In the genomic region with DNA sequence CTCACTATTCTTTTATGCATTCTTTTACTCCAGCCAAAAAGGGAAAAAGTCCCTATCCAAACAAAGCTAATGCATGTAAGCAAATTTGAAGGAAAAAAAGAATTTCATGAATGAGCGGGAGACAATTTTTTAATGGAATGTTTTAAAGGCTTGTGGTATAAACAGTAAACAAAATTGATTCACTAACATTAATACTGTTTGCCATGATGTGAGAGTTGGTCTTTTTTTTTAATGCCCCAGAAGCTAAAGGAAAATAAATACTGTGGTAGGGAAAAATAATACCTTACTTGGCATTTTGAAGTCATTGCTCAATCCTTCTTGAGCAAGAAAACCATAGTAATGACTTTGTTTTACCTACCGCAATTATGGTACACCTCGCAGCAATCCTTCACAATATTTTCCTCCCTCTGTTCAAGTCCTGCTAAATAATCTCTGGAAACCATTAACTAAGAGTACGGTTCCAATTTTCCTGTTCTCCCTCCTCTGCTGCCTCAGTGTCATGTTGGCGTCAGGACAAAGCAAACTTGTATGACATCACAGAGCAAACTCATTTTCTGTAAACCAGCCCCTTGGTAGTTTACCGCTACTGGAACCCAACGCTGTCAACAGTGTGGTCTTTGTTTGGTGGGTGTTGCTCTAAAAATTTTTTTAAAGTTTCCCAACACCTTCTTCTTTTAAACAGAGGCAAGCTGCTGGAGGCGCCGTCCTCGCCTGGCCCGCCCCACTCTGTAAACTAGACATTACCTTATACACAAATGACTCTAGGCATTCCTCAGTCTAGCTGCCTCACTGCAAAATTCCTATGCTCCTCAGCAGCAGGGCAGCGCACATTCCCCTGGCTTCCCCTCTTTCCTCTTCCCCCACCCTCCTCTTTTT, we compare ENCODE assay signal across 8 cellular contexts.
DNase-seq lines count a peak whose midpoint lies in the region; FAIRE-seq and TF ChIP-seq lines count a peak whose summit lies in the region.

No MANE protein-coding gene starts in this region.

- no peaks in the 10 kb centered on the region for H3K27me3 ChIP-seq in prostate gland (replicated peaks; ENCODE audit: insufficient read depth)
- no peaks in the 10 kb centered on the region for H3K27me3 ChIP-seq in H7 (ENCODE audit: control insufficient read depth, insufficient read depth, low read length)

- WGBS in prostate gland: 20% methylated on average over 12 of the region's 12 CpGs

- DNase-seq in NCI-H345 (lab: John Stamatoyannopoulos, UW) (peak; percentile 39), NCI-H345 treated with DMSO at 0.1 percent for 48 hours (lab: John Stamatoyannopoulos, UW; ENCODE audit: unreplicated experiment) (no peak), fibroblast of the aortic adventitia (ENCODE audit: low read depth) (no peak), prostate gland (ENCODE audit: low spot score) (no peak), GM10266 (ENCODE audit: extremely low spot score) (no peak), GM12891 (ENCODE audit: insufficient read length, low spot score) (no peak), H7 (no peak)
- DNase-seq in activated CD4-positive, alpha-beta T cell treated with anti-CD3 and anti-CD28 coated beads, Interleukin-2, amount 50 U/mL, for 1 hour: peak; percentile 40

- intact Hi-C loops in prostate gland (cut with DNase I): loop anchor here (5.0 to 10.0 kb wide), 4 partner anchors 79 to 257 kb away; a partner anchor contains a TSS

- peaks cover 19% of the 10 kb centered on the region for H3K4me1 ChIP-seq in prostate gland (replicated peaks)

- FAIRE-seq in GM12891 (lab: Jason Lieb, UNC): no peak

- TF ChIP-seq CTCF in fibroblast of the aortic adventitia (IDR thresholded peaks at IDR 0.05; ENCODE audit: insufficient read depth, low read length) (no peak), prostate gland (IDR thresholded peaks at IDR 0.05) (no peak), GM10266 (IDR thresholded peaks at IDR 0.05; ENCODE audit: control insufficient read depth, insufficient read depth, low read depth, missing control alignments) (no peak)

- TF ChIP-seq POLR2A in prostate gland (IDR thresholded peaks at IDR 0.05): no peak
- no peak for TF ChIP-seq POLR2A in GM12891 (IDR thresholded peaks at IDR 0.05; ENCODE audit: low read depth, low read length)

- H3K4me3 ChIP-seq in fibroblast of the aortic adventitia (ENCODE audit: low read depth, low read length): peak overlapping the region; percentile 35
- peak overlapping the region; percentile 15 to 23 for H3K4me3 ChIP-seq in prostate gland
- H3K4me3 ChIP-seq in H7 (ENCODE audit: insufficient read depth, low read depth, low read length): no peak overlapping the region

- H3K9me3 ChIP-seq in prostate gland: no peaks in the 10 kb centered on the region

- peak overlapping the region; percentile 91 to 94 for H3K27ac ChIP-seq in prostate gland

- H3K36me3 ChIP-seq in prostate gland: no peaks in the 10 kb centered on the region
- no peaks in the 10 kb centered on the region for H3K36me3 ChIP-seq in H7 (replicated peaks; ENCODE audit: control insufficient read depth, insufficient read depth, low read length)

TF ChIP-seq in GM12891, 5 proteins besides CTCF, POLR2A, EP300 and RAD21:
- no peak for TF ChIP-seq SPI1 (IDR thresholded peaks at IDR 0.05; ENCODE audit: low read depth, low read length)
- no peak for TF ChIP-seq POU2F2 (IDR thresholded peaks at IDR 0.05; ENCODE audit: low read depth, low read length)
- no peak for TF ChIP-seq POLR2AphosphoS5 (IDR thresholded peaks at IDR 0.05; ENCODE audit: low read depth, low read length)
- no peak for TF ChIP-seq PAX5 (IDR thresholded peaks at IDR 0.05; ENCODE audit: insufficient read depth, low read length, severe bottlenecking)

Comparison
In these comparisons a context has a peak if more than half of its experiments do, and no peak if none do; other contexts are left out.
1. DNase-seq: peak in NCI-H345 (single experiment) and activated CD4-positive, alpha-beta T cell treated with anti-CD3 and anti-CD28 coated beads, Interleukin-2, amount 50 U/mL, for 1 hour (single experiment); none in NCI-H345 treated with DMSO at 0.1 percent for 48 hours (single experiment), fibroblast of the aortic adventitia (single experiment), prostate gland (single experiment), GM10266 (single experiment), GM12891 (single experiment) and H7 (single experiment).